ENCODE assay signal across 8 cellular contexts in genomic region chr7:132655071-132655761, GRCh38.
A peak's percentile ranks its signal among the peaks of the same experiment; 100 is the strongest.
DNase-seq lines count a peak whose midpoint lies in the region; ATAC-seq and TF ChIP-seq lines count a peak whose summit lies in the region.

No MANE protein-coding gene starts in this region.

- H3K27me3 ChIP-seq in GM23338 (ENCODE audit: insufficient read depth) (no peaks in the 10 kb centered on the region), stomach (no peaks in the 10 kb centered on the region)

- DNase-seq in GM23338 (ENCODE audit: low spot score): peak; percentile 62
- DNase-seq in chondrocyte (ENCODE audit: low spot score): no peak
- peak; percentile 19 for DNase-seq in midbrain (lab: John Stamatoyannopoulos, UW)
- DNase-seq in stomach: peak; percentile 28
- no peak for DNase-seq in occipital lobe (lab: John Stamatoyannopoulos, UW)
- DNase-seq in NCI-H187 treated with DMSO at 0.1 percent for 48 hours (lab: John Stamatoyannopoulos, UW): no peak

- H3K79me2 ChIP-seq in GM23338 (replicated peaks; ENCODE audit: insufficient read depth): no peaks in the 10 kb centered on the region

- TF ChIP-seq EP300 in stomach (IDR thresholded peaks at IDR 0.05): no peak

- H3K4me1 Mint-ChIP-seq in GM23338 (peaks cover 34% of the 10 kb centered on the region), chondrocyte (ENCODE audit: low read depth) (peaks cover 19% of the 10 kb centered on the region)
- H3K4me1 Mint-ChIP-seq in T-helper 1 cell treated with Interleukin-12 subunit alpha and Interleukin-12 subunit beta and Interleukin-4 antibody, amounts not matched to agents 30 μg/mL and 1 μg/mL, for 36 hours (ENCODE audit: low read depth): peaks cover 38% of the 10 kb centered on the region

- peak overlapping the region; percentile 96 for H2AFZ ChIP-seq in GM23338

- intact Hi-C loops in stomach (cut with DNase I; ENCODE audit: low total_unique reads): no loop called here

- TF ChIP-seq POLR2A in stomach (IDR thresholded peaks at IDR 0.05): no peak

- 4 to 16% (median 8%) methylated on average over 13 of the region's 13 CpGs for WGBS in stomach, 5 donors

- H3K9me2 ChIP-seq in GM23338 (ENCODE audit: insufficient read depth): 0 out of 2 replicates have a peak, but pooled peaks cover 3% of the 10 kb centered on the region

- H3K27ac Mint-ChIP-seq in GM23338 (peak overlapping the region; percentile 30; the same call in 1 of the 2 replicates), chondrocyte (ENCODE audit: unreplicated experiment) (no peak overlapping the region)
- peak overlapping the region; percentile 94 for H3K27ac Mint-ChIP-seq in T-helper 1 cell treated with Interleukin-12 subunit alpha and Interleukin-12 subunit beta and Interleukin-4 antibody, amounts not matched to agents 30 μg/mL and 1 μg/mL, for 36 hours

- H3K4me3 Mint-ChIP-seq in GM23338 (peak overlapping the region; percentile 77), chondrocyte (ENCODE audit: unreplicated experiment) (peak overlapping the region; percentile 66)
- peak overlapping the region; percentile 87 for H3K4me3 Mint-ChIP-seq in T-helper 1 cell treated with Interleukin-12 subunit alpha and Interleukin-12 subunit beta and Interleukin-4 antibody, amounts not matched to agents 30 μg/mL and 1 μg/mL, for 36 hours

- H3K27ac ChIP-seq in GM23338 (ENCODE audit: low read depth) (peak overlapping the region; percentile 63), stomach (peak overlapping the region in 1 of 5 donors; percentile 11)

- H3K36me3 ChIP-seq in GM23338 (ENCODE audit: insufficient read depth) (no peaks in the 10 kb centered on the region), stomach (no peaks in the 10 kb centered on the region)

- H3K4me1 ChIP-seq in GM23338 (ENCODE audit: insufficient read depth) (peaks cover 16% of the 10 kb centered on the region), stomach (peaks cover 0 to 14% (median 0%) of the 10 kb centered on the region in 4 donors)

- H3K9me3 ChIP-seq in stomach: no peaks in the 10 kb centered on the region

- H3K4me3 ChIP-seq in GM23338: peak overlapping the region; percentile 60
- peak overlapping the region in 1 of 4 donors; percentile 1 for H3K4me3 ChIP-seq in stomach

- H3K36me3 Mint-ChIP-seq in GM23338 (ENCODE audit: low read depth): no peaks in the 10 kb centered on the region
- H3K36me3 Mint-ChIP-seq in T-helper 1 cell treated with Interleukin-12 subunit alpha and Interleukin-12 subunit beta and Interleukin-4 antibody, amounts not matched to agents 30 μg/mL and 1 μg/mL, for 36 hours (ENCODE audit: low read depth): no peaks in the 10 kb centered on the region
- H3K36me3 Mint-ChIP-seq in chondrocyte (ENCODE audit: low read depth): no peaks in the 10 kb centered on the region

- H4K20me1 ChIP-seq in GM23338 (replicated peaks; ENCODE audit: insufficient read depth): no peaks in the 10 kb centered on the region

- peak; percentile 70 for ATAC-seq in GM23338
- no peak for ATAC-seq in GM21528 (IDR thresholded peaks at IDR 0.05; ENCODE audit: low FRiP score, unreplicated experiment)

- H3K27me3 Mint-ChIP-seq in GM23338 (ENCODE audit: insufficient read depth, low read depth, poor library complexity): peaks cover 3% of the 10 kb centered on the region
- H3K27me3 Mint-ChIP-seq in T-helper 1 cell treated with Interleukin-12 subunit alpha and Interleukin-12 subunit beta and Interleukin-4 antibody, amounts not matched to agents 30 μg/mL and 1 μg/mL, for 36 hours (ENCODE audit: low read depth): no peaks in the 10 kb centered on the region
- no peaks in the 10 kb centered on the region for H3K27me3 Mint-ChIP-seq in chondrocyte (ENCODE audit: low read depth)

- H3K9me3 Mint-ChIP-seq in GM23338 (no peaks in the 10 kb centered on the region; the same call in 2 of the 3 replicates), chondrocyte (ENCODE audit: low read depth) (no peaks in the 10 kb centered on the region)
- peaks cover 6% of the 10 kb centered on the region for H3K9me3 Mint-ChIP-seq in T-helper 1 cell treated with Interleukin-12 subunit alpha and Interleukin-12 subunit beta and Interleukin-4 antibody, amounts not matched to agents 30 μg/mL and 1 μg/mL, for 36 hours

- peak overlapping the region; percentile 83 for H3K4me2 ChIP-seq in GM23338

- TF ChIP-seq CTCF in GM23338 (conservative IDR thresholded peaks at IDR 0.05; ENCODE audit: low read depth in 2 of 2) (no peak), chondrocyte (IDR thresholded peaks at IDR 0.05) (no peak), stomach (IDR thresholded peaks at IDR 0.05) (no peak)

- no peaks in the 10 kb centered on the region; the same call in 1 of the 2 replicates for H3F3A ChIP-seq in GM23338 (replicated peaks; ENCODE audit: low read depth)

TF ChIP-seq in GM23338, 12 proteins besides CTCF, POLR2A, EP300 and RAD21 (continues in another document):
- TF ChIP-seq NANOG (IDR thresholded peaks at IDR 0.05; ENCODE audit: borderline replicate concordance) (no peak), POLR2AphosphoS5 (IDR thresholded peaks at IDR 0.05; ENCODE audit: low read depth) (no peak), EZH2 (IDR thresholded peaks at IDR 0.05; ENCODE audit: low read depth, unreplicated experiment) (no peak), ZNF462 (CRISPR knock-in tag; IDR thresholded peaks at IDR 0.05) (no peak)

Comparison
In these comparisons a context has a peak if more than half of its experiments do, and no peak if none do; other contexts are left out.
1. DNase-seq: peak in GM23338 (single experiment), midbrain (single experiment) and stomach (single experiment); none in chondrocyte (single experiment), occipital lobe (single experiment) and NCI-H187 treated with DMSO at 0.1 percent for 48 hours (single experiment).
2. Peak in every context shown above with its lines, with median percentiles within 50 percentile points of each other: H3K4me3 Mint-ChIP-seq.